14 cellular contexts compared by ENCODE assay signal in genomic region chr15:25763206-25763880, GRCh38.
A peak's percentile ranks its signal among the peaks of the same experiment; 100 is the strongest.
DNase-seq lines count a peak whose midpoint lies in the region.
"Had no signal": no experiment of that assay in that cellular context is flagged by ENCODE, and none has a peak within 500 bp of the region (broad histone marks: within the 10 kb centered on the region; RNA-seq: fewer than 3 reads in every experiment).

No MANE protein-coding gene starts in this region.

- DNase-seq in NCI-H748 (lab: John Stamatoyannopoulos, UW; ENCODE audit: unreplicated experiment) (peak; percentile 43), NCI-H748 treated with DMSO at 0.1 percent for 48 hours (lab: John Stamatoyannopoulos, UW) (no peak), LHCN-M2 (ENCODE audit: low read depth) (peak; percentile 47), ecto neural progenitor cell (ENCODE audit: low spot score) (peak; percentile 34), retina (peak; percentile 42), NOMO-1 treated with dmso at 0.1 percent for 144 hours (lab: John Stamatoyannopoulos, UW; ENCODE audit: unreplicated experiment) (no peak), germinal center (ENCODE audit: low spot score) (no peak), SW 1271 (lab: John Stamatoyannopoulos, UW) (no peak)
- DNase-seq: activated naive CD4-positive, alpha-beta T cell; left lung; naive thymus-derived CD8-positive, alpha-beta T cell; NCI-H2029 treated with DMSO at 0.1 percent for 48 hours; stimulated activated CD4-positive, alpha-beta T cell treated with anti-CD3 and anti-CD28 coated beads, Interleukin-2, amount 100 ng/mL, for 48 hours; transverse colon had no signal

Comparison
In these comparisons a context has a peak if more than half of its experiments do, and no peak if none do; other contexts are left out.
1. DNase-seq: peak in NCI-H748 (single experiment), LHCN-M2 (single experiment), ecto neural progenitor cell (single experiment) and retina (single experiment); none in NCI-H748 treated with DMSO at 0.1 percent for 48 hours (single experiment), NOMO-1 treated with dmso at 0.1 percent for 144 hours (single experiment), germinal center (single experiment) and SW 1271 (0 of 2).